Comparison of ENCODE assay signal across 8 cellular contexts in genomic region chr1:108746382-108747127, GRCh38. TPM values are rescaled to one million over a fixed set of nuclear protein-coding genes. Genes with fewer than 3 reads are reported as not detected.
DNase-seq lines count a peak whose midpoint lies in the region; ATAC-seq and TF ChIP-seq lines count a peak whose summit lies in the region.

TSS of gene STXBP3 (plus strand) at chr1:108746674. CDS start at chr1:108746738, 64 bp downstream.

- no peaks in the 10 kb centered on the region for H3K36me3 ChIP-seq in kidney epithelial cell (ENCODE audit: control insufficient read depth, insufficient read depth, low read length)

- peak; percentile 93 to 94 for DNase-seq in AML-193 (lab: John Stamatoyannopoulos, UW)
- peak; percentile 96 for DNase-seq in NCI-H460 (ENCODE audit: extremely low read depth, low read depth)
- peak; percentile 100 for DNase-seq in activated CD4-positive, alpha-beta T cell treated with anti-CD3 and anti-CD28 coated beads for 1 hour
- peak; percentile 99 for DNase-seq in chondrocyte (ENCODE audit: low spot score)
- DNase-seq in kidney epithelial cell (ENCODE audit: low read depth) = peak; percentile 81
- DNase-seq in stimulated activated CD4-positive, alpha-beta T cell treated with anti-CD3 and anti-CD28 coated beads, Interleukin-1b, Interleukin-23, amount 100 ng/mL, for 1 hour (ENCODE audit: low read depth in 2 of 2) = peak; percentile 100

- H3K9me3 Mint-ChIP-seq in chondrocyte (ENCODE audit: low read depth) = no peaks in the 10 kb centered on the region

- peaks cover 25% of the 10 kb centered on the region for H3K4me1 Mint-ChIP-seq in chondrocyte (ENCODE audit: low read depth)

- H3K36me3 Mint-ChIP-seq in chondrocyte (ENCODE audit: low read depth) = peaks cover 2% of the 10 kb centered on the region

- H3K27me3 Mint-ChIP-seq in chondrocyte (ENCODE audit: low read depth) = no peaks in the 10 kb centered on the region

- peak within 1 kb of the TSS; percentile 97 for H3K4me3 ChIP-seq in kidney epithelial cell (ENCODE audit: low read depth, low read length)

- ATAC-seq in GM19035 (IDR thresholded peaks at IDR 0.05; ENCODE audit: unreplicated experiment) (peak; percentile 94), HG03378 (IDR thresholded peaks at IDR 0.05; ENCODE audit: unreplicated experiment) (peak; percentile 85)

- H3K27me3 ChIP-seq in kidney epithelial cell (ENCODE audit: control insufficient read depth, insufficient read depth, low read length) = no peaks in the 10 kb centered on the region

- TF ChIP-seq CTCF in chondrocyte (IDR thresholded peaks at IDR 0.05) (peak; percentile 97), kidney epithelial cell (IDR thresholded peaks at IDR 0.05; ENCODE audit: insufficient read depth, low read length, poor library complexity, severe bottlenecking) (peak; percentile 97)

- peak within 1 kb of the TSS; percentile 100 for H3K27ac Mint-ChIP-seq in chondrocyte (ENCODE audit: unreplicated experiment)

- H3K4me3 Mint-ChIP-seq in chondrocyte (ENCODE audit: unreplicated experiment) = peak within 1 kb of the TSS; percentile 93

RNA-seq across cellular contexts. Expression of gene STXBP3, which starts in this region (rescaled TPM):
- 52.1 and 52.2 TPM in 2 replicates for total RNA-seq in NCI-H460 (2014; rRNA removed; shearing (Covaris generic))
- 36.5 and 55.1 TPM in 2 replicates for polyA plus RNA-seq in NCI-H460 (2014; cell fraction: nucleus; rRNA removed)
- total RNA-seq in chondrocyte (38.3 to 61.1 TPM (median 41.6 TPM) in 3 replicates), kidney epithelial cell (30.3 and 48.2 TPM in 2 replicates)

Comparison
In these comparisons a context has a peak if more than half of its experiments do, and no peak if none do; other contexts are left out.
1. Peak in every context shown above with its lines: DNase-seq, ATAC-seq and H3K4me3 ChIP-seq.